1 cellular context compared by ENCODE assay signal in genomic region chr7:150826061-150826849, GRCh38.
TF ChIP-seq lines count a peak whose summit lies in the region.

No MANE protein-coding gene starts in this region.

TF ChIP-seq in HepG2, 621 proteins besides CTCF, POLR2A, EP300 and RAD21:
- no peak for TF ChIP-seq ZMAT3 (CRISPR knock-in tag; conservative IDR thresholded peaks at IDR 0.05)
- TF ChIP-seq ATRX (CRISPR knock-in tag; IDR thresholded peaks at IDR 0.05; ENCODE audit: borderline replicate concordance) = no peak
- no peak for TF ChIP-seq RBAK (CRISPR knock-in tag; IDR thresholded peaks at IDR 0.05)
- TF ChIP-seq SNAPC2 (CRISPR knock-in tag; IDR thresholded peaks at IDR 0.05) = no peak
- TF ChIP-seq MATR3 (CRISPR knock-in tag; IDR thresholded peaks at IDR 0.05) = no peak
- no peak for TF ChIP-seq ATF6 (CRISPR knock-in tag; conservative IDR thresholded peaks at IDR 0.05)
- no peak for TF ChIP-seq JARID2 (CRISPR knock-in tag; IDR thresholded peaks at IDR 0.05; ENCODE audit: insufficient replicate concordance)
- no peak for TF ChIP-seq RFXANK (CRISPR knock-in tag; IDR thresholded peaks at IDR 0.05)
- TF ChIP-seq ZNF232 (CRISPR knock-in tag; IDR thresholded peaks at IDR 0.05; ENCODE audit: borderline replicate concordance) = no peak
- TF ChIP-seq KDM1A (CRISPR knock-in tag; IDR thresholded peaks at IDR 0.05) = no peak
